In genomic region chr6:134420638-134421181, GRCh38 we compare ENCODE assay signal across 15 cellular contexts.
A peak's percentile ranks its signal among the peaks of the same experiment; 100 is the strongest.
DNase-seq lines count a peak whose midpoint lies in the region; ATAC-seq and TF ChIP-seq lines count a peak whose summit lies in the region.
"Had no signal": no experiment of that assay in that cellular context is flagged by ENCODE, and none has a peak within 500 bp of the region (broad histone marks: within the 10 kb centered on the region; RNA-seq: fewer than 3 reads in every experiment).

No MANE protein-coding gene starts in this region.

- H4K91ac ChIP-seq in IMR-90 (ENCODE audit: insufficient read depth, low read depth, low read length): peak overlapping the region; percentile 98

- dilution Hi-C loops in IMR-90 (cut with HindIII; ENCODE audit: low sequenced_read_pairs, unreplicated experiment): no loop called here

- peak overlapping the region; percentile 96 for H3K23ac ChIP-seq in IMR-90 (ENCODE audit: low read depth, low read length)

- H3K36me3 ChIP-seq in IMR-90 (ENCODE audit: control insufficient read depth, insufficient read depth, low read length): no peaks in the 10 kb centered on the region
- H3K36me3 ChIP-seq: neural progenitor cell, uterus had no signal

- 0 out of 4 replicates have a peak, but pooled peaks cover 0 to 6% of the 10 kb centered on the region in 2 experiments for H3K79me1 ChIP-seq in IMR-90 (ENCODE audit: low read depth in 1 of 2, low read length in 2 of 2)

- no CpG with 5 or more reads among the region's 3 CpGs for WGBS in IMR-90 (ENCODE audit: extremely low coverage in 2 of 2, insufficient read length in 1 of 2), 2 experiments

- no peaks in the 10 kb centered on the region for H4K20me1 ChIP-seq in IMR-90 (ENCODE audit: insufficient read depth, low read length)

- H3K27me3 ChIP-seq in IMR-90 (ENCODE audit: control insufficient read depth, insufficient read depth, low read length): no peaks in the 10 kb centered on the region
- H3K27me3 ChIP-seq: neural progenitor cell, uterus had no signal

- peak overlapping the region; percentile 69 for H3K4me2 ChIP-seq in IMR-90 (ENCODE audit: low read depth, low read length)
- H3K4me2 ChIP-seq: neural progenitor cell had no signal

- H3K14ac ChIP-seq in IMR-90 (replicated peaks; ENCODE audit: low read depth, low read length): peak overlapping the region; percentile 96

- H3K4me3 ChIP-seq in IMR-90 (ENCODE audit: insufficient read depth, low read depth, low read length) (no peak overlapping the region), cardiac fibroblast (replicated peaks in 1 of 2; ENCODE audit: low read depth in 2 of 2, low read length in 2 of 2) (no peak overlapping the region)
- H3K4me3 ChIP-seq: neural progenitor cell, uterus had no signal

- peak overlapping the region; percentile 100 for H2BK5ac ChIP-seq in IMR-90 (ENCODE audit: low read depth, low read length, poor library complexity, severe bottlenecking)

- H3K9me3 ChIP-seq in IMR-90 (ENCODE audit: control insufficient read depth, insufficient read depth, low read length): no peaks in the 10 kb centered on the region
- H3K9me3 ChIP-seq: uterus had no signal

- H4K8ac ChIP-seq in IMR-90 (ENCODE audit: low read depth in 2 of 2, low read length in 2 of 2): peak overlapping the region; percentile 18 to 91

- peak overlapping the region; percentile 94 for H3K56ac ChIP-seq in IMR-90 (ENCODE audit: extremely low read depth, insufficient read depth, low read length)

- CTCF ChIA-PET in IMR-90 (lab: Yijun Ruan, JAX): interaction anchor here (1.3 kb wide), 1 partner anchor 17 kb away, joined by 4 read pairs; no protein-coding TSS in a partner anchor

- peak overlapping the region; percentile 91; the same call in 2 of the 3 replicates for H2BK15ac ChIP-seq in IMR-90 (ENCODE audit: low read depth, low read length)

- H3K18ac ChIP-seq in IMR-90 (ENCODE audit: low read depth, low read length): peak overlapping the region; percentile 99

- peak overlapping the region; percentile 3; the same call in 1 of the 2 replicates for H3K9ac ChIP-seq in IMR-90 (ENCODE audit: low read depth, low read length)
- H3K9ac ChIP-seq: neural progenitor cell had no signal

- H3K9me1 ChIP-seq in IMR-90 (ENCODE audit: insufficient read depth, low read length): peaks cover 18% of the 10 kb centered on the region

- peak overlapping the region; percentile 99 for H2BK20ac ChIP-seq in IMR-90 (ENCODE audit: low read depth, low read length)

- H3K4me1 ChIP-seq in IMR-90 (ENCODE audit: control insufficient read depth, insufficient read depth, low read length): peaks cover 19% of the 10 kb centered on the region
- H3K4me1 ChIP-seq: neural progenitor cell, uterus had no signal

- peak overlapping the region; percentile 84 for H3K27ac ChIP-seq in IMR-90 (ENCODE audit: insufficient read depth, low read length)
- H3K27ac ChIP-seq: neural progenitor cell, uterus had no signal

- peak overlapping the region; percentile 98 for H2AK5ac ChIP-seq in IMR-90 (ENCODE audit: low read depth, low read length)

- no peak for TF ChIP-seq RAD21 in IMR-90 (IDR thresholded peaks at IDR 0.05; ENCODE audit: low read length)

- peak overlapping the region; percentile 80 for H2AFZ ChIP-seq in IMR-90 (replicated peaks; ENCODE audit: low read length, poor library complexity)
- H2AFZ ChIP-seq: neural progenitor cell had no signal

- POLR2A ChIA-PET in IMR-90 (lab: Charles Lee; ENCODE audit: unreplicated experiment): interaction anchor here (0.5 kb wide), 1 partner anchor 233 kb away, joined by 12 read pairs; no protein-coding TSS in a partner anchor

- no peak; the same call in 1 of the 2 replicates for TF ChIP-seq POLR2A in IMR-90 (IDR thresholded peaks at IDR 0.05; ENCODE audit: low read depth, low read length)

- in situ Hi-C loops in ACHN (cut with HindIII; ENCODE audit: low pct_ligation_motif_present, low pct_unique_long_range_greater_than_20kb, low sequenced_read_pairs) (no loop called here), IMR-90 (cut with MboI; ENCODE audit: low sequenced_read_pairs) (no loop called here)

- intact Hi-C loops in IMR-90 (cut with micrococcal nuclease): loop anchor here (2.0 to 5.0 kb wide), 4 partner anchors 124 to 402 kb away; no protein-coding TSS in a partner anchor
- intact Hi-C loops in cardiac septum (cut with DNase I): no loop called here

- peak overlapping the region; percentile 99 for H2BK120ac ChIP-seq in IMR-90 (ENCODE audit: low read depth, low read length)

- no TSS peak for BruUV-seq in IMR-90 (replicated peaks; lab: Mats Ljungman, UMichigan)

- H2AK9ac ChIP-seq in IMR-90 (replicated peaks; ENCODE audit: low read depth, low read length, poor library complexity): peak overlapping the region; percentile 94

- no peak for TF ChIP-seq CTCF in IMR-90 (conservative IDR thresholded peaks at IDR 0.05; ENCODE audit: low read depth, low read length)
- TF ChIP-seq CTCF in cardiac fibroblast (IDR thresholded peaks at IDR 0.05; ENCODE audit: low read depth, low read length): no peak

- peak; percentile 63 for ATAC-seq in IMR-90 (ENCODE audit: low read depth)
- ATAC-seq in GM21423 (IDR thresholded peaks at IDR 0.05; ENCODE audit: unreplicated experiment): no peak

- peak overlapping the region; percentile 92 for H4K5ac ChIP-seq in IMR-90 (ENCODE audit: low read depth, low read length)

- DNase-seq in ACHN (peak; percentile 75), IMR-90 (peak; percentile 90), cardiac fibroblast (ENCODE audit: low read depth in 2 of 2) (peak; percentile 74 to 86), kidney glomerular epithelial cell (lab: John Stamatoyannopoulos, UW) (peak; percentile 85), occipital lobe (lab: John Stamatoyannopoulos, UW) (no peak), NCI-H774 (lab: John Stamatoyannopoulos, UW) (no peak), cardiac septum (ENCODE audit: low spot score) (no peak)
- DNase-seq: caudate nucleus, foreskin melanocyte, NCI-H1048, NCI-H510A treated with DMSO at 0.1 percent for 48 hours, SHP77 treated with DMSO at 0.1 percent for 48 hours, uterus had no signal

- H3K4ac ChIP-seq in IMR-90 (ENCODE audit: low read depth, low read length): peak overlapping the region; percentile 98

TF ChIP-seq in IMR-90, 13 proteins besides CTCF, POLR2A, EP300 and RAD21:
- TF ChIP-seq FOS (IDR thresholded peaks at IDR 0.05; ENCODE audit: low read depth, low read length) (peak; percentile 29; the same call in 1 of the 2 replicates), MXI1 (IDR thresholded peaks at IDR 0.05; ENCODE audit: borderline replicate concordance, low read depth, low read length) (no peak), CEBPB (IDR thresholded peaks at IDR 0.05; ENCODE audit: low read depth, low read length) (0 out of 2 replicates have a peak, but pooled peaks have one; percentile 13), RCOR1 (IDR thresholded peaks at IDR 0.05; ENCODE audit: insufficient replicate concordance, low read length) (no peak), SMC3 (IDR thresholded peaks at IDR 0.05; ENCODE audit: low read depth, low read length) (no peak), USF2 (IDR thresholded peaks at IDR 0.05; ENCODE audit: low read depth, low read length) (no peak), MAFK (IDR thresholded peaks at IDR 0.05; ENCODE audit: low read depth, low read length) (no peak), RFX5 (IDR thresholded peaks at IDR 0.05; ENCODE audit: low read depth, low read length) (no peak)

Comparison
In these comparisons a context has a peak if more than half of its experiments do, and no peak if none do; other contexts are left out.
1. DNase-seq: peak in ACHN (single experiment), IMR-90 (single experiment), cardiac fibroblast (2 of 2) and kidney glomerular epithelial cell (single experiment); none in occipital lobe (single experiment), NCI-H774 (single experiment) and cardiac septum (single experiment).